ENCODE assay signal across 17 cellular contexts in the genomic region with DNA sequence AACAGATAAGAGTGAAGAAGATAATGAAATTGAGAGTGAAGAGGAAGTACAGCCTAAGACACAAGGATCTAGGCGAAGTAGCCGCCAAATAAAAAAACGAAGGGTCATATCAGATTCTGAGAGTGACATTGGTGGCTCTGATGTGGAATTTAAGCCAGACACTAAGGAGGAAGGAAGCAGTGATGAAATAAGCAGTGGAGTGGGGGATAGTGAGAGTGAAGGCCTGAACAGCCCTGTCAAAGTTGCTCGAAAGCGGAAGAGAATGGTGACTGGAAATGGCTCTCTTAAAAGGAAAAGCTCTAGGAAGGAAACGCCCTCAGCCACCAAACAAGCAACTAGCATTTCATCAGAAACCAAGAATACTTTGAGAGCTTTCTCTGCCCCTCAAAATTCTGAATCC. TPM values are rescaled to one million over a fixed set of nuclear protein-coding genes. Genes with fewer than 3 reads are reported as not detected.
DNase-seq lines count a peak whose midpoint lies in the region; ATAC-seq and TF ChIP-seq lines count a peak whose summit lies in the region.
"Had no signal": no experiment of that assay in that cellular context is flagged by ENCODE, and none has a peak within 500 bp of the region (broad histone marks: within the 10 kb centered on the region; RNA-seq: fewer than 3 reads in every experiment).

No MANE protein-coding gene starts in this region.

- H3K9me3 ChIP-seq in BLaER1 treated with 17β-estradiol and CSF1 and Interleukin-3, amounts not matched to agents 10 nM and 100 nM (replicated peaks in 1 of 11) = peaks cover 7 to 28% (median 13%) of the 10 kb centered on the region in 11 experiments
- peaks cover 0 to 6% of the 10 kb centered on the region in 2 donors for H3K9me3 ChIP-seq in left lung
- H3K9me3 ChIP-seq: pancreas had no signal

- H4K20me1 ChIP-seq in BLaER1 treated with 17β-estradiol and CSF1 and Interleukin-3, amounts not matched to agents 10 nM and 100 nM = peaks cover 93 to 100% (median 100%) of the 10 kb centered on the region in 11 experiments

- no peak overlapping the region for H3K4me3 ChIP-seq in BLaER1 treated with 17β-estradiol and CSF1 and Interleukin-3, amounts not matched to agents 10 nM and 100 nM
- no peak overlapping the region for H3K4me3 ChIP-seq in left lung
- H3K4me3 ChIP-seq: GM12878, pancreas, uterus had no signal

- intact Hi-C loops in left lung (cut with DNase I) = no loop called here

- no peak for TF ChIP-seq CTCF in left lung (IDR thresholded peaks at IDR 0.05)

- H3K9ac ChIP-seq in BLaER1 treated with 17β-estradiol and CSF1 and Interleukin-3, amounts not matched to agents 10 nM and 100 nM = peak overlapping the region in 2 of 11 experiments; percentile 1 to 34; a peak in 2 of 22 replicates

- DNase-seq in GF-D8 (lab: John Stamatoyannopoulos, UW) (peak; percentile 94), UCSD-AML1 (lab: John Stamatoyannopoulos, UW; ENCODE audit: unreplicated experiment) (peak; percentile 16), left lung (no peak), SW 1271 (lab: John Stamatoyannopoulos, UW) (no peak), EL (no peak)
- no peak for DNase-seq in activated CD4-positive, CD25-positive, alpha-beta regulatory T cell (lab: John Stamatoyannopoulos, UW)
- DNase-seq: amniotic stem cell; HCEC 1CT; IMR-90; NCI-H1436; NCI-H345; pancreas; stimulated activated CD4-positive, alpha-beta T cell treated with anti-CD3 and anti-CD28 coated beads, Interleukin-12 subunit alpha, Interleukin-12 subunit beta, amount 100 ng/mL, for 4 hours; uterus had no signal

- ATAC-seq in left lung = peak; percentile 51
- ATAC-seq: GM12878 had no signal

- H3K4me1 ChIP-seq in BLaER1 treated with 17β-estradiol and CSF1 and Interleukin-3, amounts not matched to agents 10 nM and 100 nM = peaks cover 0 to 32% (median 23%) of the 10 kb centered on the region in 10 experiments; a peak in 18 of 20 replicates
- H3K4me1 ChIP-seq in left lung = peaks cover 0 to 23% of the 10 kb centered on the region in 2 donors
- H3K4me1 ChIP-seq: pancreas, uterus had no signal

- peak overlapping the region in 9 of 11 experiments; percentile 4 to 64 (median 39); a peak in 11 of 22 replicates for H3K27ac ChIP-seq in BLaER1 treated with 17β-estradiol and CSF1 and Interleukin-3, amounts not matched to agents 10 nM and 100 nM
- H3K27ac ChIP-seq in left lung = peak overlapping the region in 1 of 2 donors; percentile 78
- H3K27ac ChIP-seq: C4-2B, pancreas, uterus had no signal

- no peaks in the 10 kb centered on the region for H3K27me3 ChIP-seq in BLaER1 treated with 17β-estradiol and CSF1 and Interleukin-3, amounts not matched to agents 10 nM and 100 nM
- no peaks in the 10 kb centered on the region for H3K27me3 ChIP-seq in left lung
- H3K27me3 ChIP-seq: pancreas, uterus had no signal

- H3K36me3 ChIP-seq in BLaER1 treated with 17β-estradiol and CSF1 and Interleukin-3, amounts not matched to agents 10 nM and 100 nM = peaks cover 92 to 100% (median 100%) of the 10 kb centered on the region in 11 experiments
- H3K36me3 ChIP-seq in left lung = peaks cover 0 to 98% of the 10 kb centered on the region in 2 donors
- H3K36me3 ChIP-seq: uterus had no signal

- H3K4me2 ChIP-seq in BLaER1 treated with 17β-estradiol and CSF1 and Interleukin-3, amounts not matched to agents 10 nM and 100 nM = peak overlapping the region in 10 of 11 experiments; percentile 5 to 81 (median 62); a peak in 17 of 22 replicates

RNA-seq across cellular contexts. Expression of a gene that starts 15.7 kb away (rescaled TPM):
- 10 to 100 TPM; 48.2 to 54.1 TPM for total RNA-seq in left lung

Comparison
In these comparisons a context has a peak if more than half of its experiments do, and no peak if none do; other contexts are left out.
1. DNase-seq: peak in GF-D8 (single experiment) and UCSD-AML1 (single experiment); none in left lung (0 of 2), SW 1271 (0 of 2), EL (single experiment) and activated CD4-positive, CD25-positive, alpha-beta regulatory T cell (0 of 4).